20 cellular contexts compared by ENCODE assay signal in genomic region chr12:131327521-131328488, GRCh38.
DNase-seq lines count a peak whose midpoint lies in the region; ATAC-seq and TF ChIP-seq lines count a peak whose summit lies in the region.
"Had no signal": no experiment of that assay in that cellular context is flagged by ENCODE, and none has a peak within 500 bp of the region (broad histone marks: within the 10 kb centered on the region; RNA-seq: fewer than 3 reads in every experiment).

No MANE protein-coding gene starts in this region.

- H2BK15ac ChIP-seq in mesendoderm (replicated peaks; ENCODE audit: low read depth), result no peak overlapping the region

- H3K4me3 ChIP-seq in GM06990 (replicated peaks; ENCODE audit: low read depth, low read length), result no peak overlapping the region
- H3K4me3 ChIP-seq in mesendoderm (ENCODE audit: low read length), result no peak overlapping the region
- H3K4me3 ChIP-seq: body of pancreas, heart right ventricle, lung, right atrium auricular region, testis had no signal

- TF ChIP-seq CTCF in GM06990 (IDR thresholded peaks at IDR 0.05; ENCODE audit: insufficient read depth, low read length, poor library complexity, severe bottlenecking), result peak; percentile 6

- H4K8ac ChIP-seq in mesendoderm (ENCODE audit: low read depth, low read length), result no peak overlapping the region

- in situ Hi-C loops in KBM-7 (cut with MboI; ENCODE audit: low pct_unique_long_range_greater_than_20kb, low sequenced_read_pairs), result no loop called here

- no peak for DNase-seq in GM06990 (ENCODE audit: extremely low read depth, insufficient read length)
- DNase-seq in KBM-7, result peak; percentile 80
- DNase-seq in SW480 (ENCODE audit: low spot score), result peak; percentile 7
- DNase-seq in mesendoderm, result peak; percentile 45
- DNase-seq in DMS79 treated with DMSO at 0.1 percent for 48 hours (lab: John Stamatoyannopoulos, UW), result no peak
- DNase-seq in Right ventricle myocardium superior, result no peak
- DNase-seq: body of pancreas; heart right ventricle; islet precursor cell; NCI-H1092 treated with DMSO at 0.1 percent for 48 hours; NCI-H2081; NCI-H446; SIG-M5; stimulated activated CD4-positive, alpha-beta T cell treated with anti-CD3 and anti-CD28 coated beads, Interleukin-12 subunit alpha, Interleukin-12 subunit beta, amount 100 ng/mL, for 4 hours; testis had no signal

- ATAC-seq in HG03469 (IDR thresholded peaks at IDR 0.05; ENCODE audit: unreplicated experiment) (no peak), Right ventricle myocardium superior (ENCODE audit: poor library complexity) (no peak)
- ATAC-seq: activated CD4-positive, CD25-positive, alpha-beta regulatory T cell treated with anti-CD3 and anti-CD28 coated beads, Interleukin-2, amount 50 U/mL, for 24 hours; activated naive CD4-positive, alpha-beta T cell treated with anti-CD3 and anti-CD28 coated beads, Interleukin-2, amount 50 U/mL, for 72 hours; body of pancreas; heart right ventricle had no signal

- H3K4ac ChIP-seq in mesendoderm (ENCODE audit: low read depth, low read length), result no peak overlapping the region

- no peaks in the 10 kb centered on the region for H3K79me2 ChIP-seq in mesendoderm (ENCODE audit: control insufficient read depth, insufficient read depth, low read length)

- H4K5ac ChIP-seq in mesendoderm (ENCODE audit: low read length), result no peak overlapping the region

- no peak overlapping the region for H2BK5ac ChIP-seq in mesendoderm (ENCODE audit: low read length)

- H2AK5ac ChIP-seq in mesendoderm (ENCODE audit: low read length), result no peak overlapping the region

- no peak overlapping the region for H2BK120ac ChIP-seq in mesendoderm (ENCODE audit: low read depth, low read length)

- H3K27ac ChIP-seq in mesendoderm (ENCODE audit: low read depth, low read length), result no peak overlapping the region
- H3K27ac ChIP-seq: body of pancreas, heart right ventricle, right atrium auricular region, testis had no signal

- H3K27me3 ChIP-seq in GM06990 (replicated peaks; ENCODE audit: control insufficient read depth, insufficient read depth, low read length), result no peaks in the 10 kb centered on the region
- H3K27me3 ChIP-seq in mesendoderm (ENCODE audit: insufficient read depth, low read length, poor library complexity), result no peaks in the 10 kb centered on the region
- H3K27me3 ChIP-seq: body of pancreas, heart right ventricle, right atrium auricular region, testis had no signal

- no peaks in the 10 kb centered on the region for H3K36me3 ChIP-seq in GM06990 (ENCODE audit: control insufficient read depth, insufficient read depth, low read length)
- H3K36me3 ChIP-seq in mesendoderm (ENCODE audit: control insufficient read depth, insufficient read depth, low read length), result no peaks in the 10 kb centered on the region
- H3K36me3 ChIP-seq: heart right ventricle, right atrium auricular region had no signal

- H3K23ac ChIP-seq in mesendoderm (ENCODE audit: low read length), result no peak overlapping the region

- H3K18ac ChIP-seq in mesendoderm (ENCODE audit: low read length), result no peak overlapping the region

- WGBS in mesendoderm (ENCODE audit: extremely low coverage, insufficient coverage, low lambda C conversion rate), result no CpG with 5 or more reads among the region's 25 CpGs

- H3K4me2 ChIP-seq in mesendoderm (ENCODE audit: low read length), result no peak overlapping the region

- H3K56ac ChIP-seq in mesendoderm (ENCODE audit: low read length), result no peak overlapping the region

- H3K79me1 ChIP-seq in mesendoderm (ENCODE audit: low read length), result no peaks in the 10 kb centered on the region

- no peaks in the 10 kb centered on the region for H3K4me1 ChIP-seq in mesendoderm (ENCODE audit: control insufficient read depth, low read depth, low read length)
- H3K4me1 ChIP-seq: body of pancreas, heart right ventricle, right atrium auricular region, testis had no signal

- H3K9ac ChIP-seq in mesendoderm (ENCODE audit: low read length), result no peak overlapping the region

- intact Hi-C loops in Right ventricle myocardium superior (cut with DNase I), result no loop called here

Comparison
In these comparisons a context has a peak if more than half of its experiments do, and no peak if none do; other contexts are left out.
1. DNase-seq: peak in KBM-7 (single experiment), SW480 (single experiment) and mesendoderm (single experiment); none in GM06990 (single experiment), DMS79 treated with DMSO at 0.1 percent for 48 hours (single experiment) and Right ventricle myocardium superior (single experiment).